In genomic region chr7:2222516-2222915, GRCh38 we compare ENCODE assay signal across 33 cellular contexts.
"Had no signal": no experiment of that assay in that cellular context is flagged by ENCODE, and none has a peak within 500 bp of the region (broad histone marks: within the 10 kb centered on the region; RNA-seq: fewer than 3 reads in every experiment).

No MANE protein-coding gene starts in this region.

- H3K27ac Mint-ChIP-seq: activated CD4-positive, alpha-beta T cell treated with anti-CD3 and anti-CD28 coated beads, Interleukin-2, amount 10 ng/mL, durations not matched to agents 24 days and 14 days; activated CD8-positive, alpha-beta T cell treated with anti-CD3 and anti-CD28 coated beads for 36 hours; activated naive CD8-positive, alpha-beta T cell treated with anti-CD3 and anti-CD28 coated beads for 36 hours; activated T-cell treated with anti-CD3 and anti-CD28 coated beads, Interleukin-2, amount 50 U/mL, for 72 hours; activated T-helper 17 cell treated with anti-CD3 and anti-CD28 coated beads, Interleukin-2, amount 50 U/mL, for 72 hours had no signal

- FAIRE-seq: astrocyte had no signal

- H3K4me2 ChIP-seq: KMS-11 had no signal

- H3K4me3 ChIP-seq: body of pancreas, breast epithelium, SJCRH30, SK-N-MC had no signal

- ATAC-seq: activated CD8-positive, alpha-beta T cell treated with anti-CD3 and anti-CD28 coated beads for 36 hours; activated T-cell treated with anti-CD3 and anti-CD28 coated beads, Interleukin-2, amount 50 U/mL, for 72 hours; activated T-helper 17 cell treated with anti-CD3 and anti-CD28 coated beads, Interleukin-2, amount 50 U/mL, for 72 hours; body of pancreas; Panc1 had no signal

- H3K4me3 Mint-ChIP-seq: activated CD4-positive, alpha-beta T cell treated with anti-CD3 and anti-CD28 coated beads, Interleukin-2, amount 10 ng/mL, durations not matched to agents 24 days and 14 days; activated CD8-positive, alpha-beta T cell treated with anti-CD3 and anti-CD28 coated beads for 36 hours; activated naive CD8-positive, alpha-beta T cell treated with anti-CD3 and anti-CD28 coated beads for 36 hours; activated T-cell treated with anti-CD3 and anti-CD28 coated beads, Interleukin-2, amount 50 U/mL, for 72 hours; activated T-helper 17 cell treated with anti-CD3 and anti-CD28 coated beads, Interleukin-2, amount 50 U/mL, for 72 hours had no signal

- H3K4me1 ChIP-seq: body of pancreas, breast epithelium, SJCRH30 had no signal

- H3K27me3 Mint-ChIP-seq: activated CD4-positive, alpha-beta T cell treated with anti-CD3 and anti-CD28 coated beads, Interleukin-2, amount 10 ng/mL, durations not matched to agents 24 days and 14 days; activated CD8-positive, alpha-beta T cell treated with anti-CD3 and anti-CD28 coated beads for 36 hours; activated naive CD8-positive, alpha-beta T cell treated with anti-CD3 and anti-CD28 coated beads for 36 hours; activated T-helper 17 cell treated with anti-CD3 and anti-CD28 coated beads, Interleukin-2, amount 50 U/mL, for 72 hours had no signal

- H3K36me3 ChIP-seq: breast epithelium had no signal

- H3K9me3 ChIP-seq: body of pancreas, breast epithelium, SJCRH30 had no signal

- H3K27me3 ChIP-seq: body of pancreas, breast epithelium, SJCRH30 had no signal

- H3K4me1 Mint-ChIP-seq: activated naive CD8-positive, alpha-beta T cell treated with anti-CD3 and anti-CD28 coated beads for 36 hours; activated T-helper 17 cell treated with anti-CD3 and anti-CD28 coated beads, Interleukin-2, amount 50 U/mL, for 72 hours had no signal

- H3K9ac ChIP-seq: KMS-11 had no signal

- DNase-seq: activated CD4-positive, alpha-beta T cell treated with anti-CD3 and anti-CD28 coated beads, Interleukin-2, amount 10 ng/mL, durations not matched to agents 24 days and 14 days; activated CD4-positive, alpha-beta T cell treated with anti-CD3 and anti-CD28 coated beads, Interleukin-2, amount 50 U/mL, for 4 hours; activated CD8-positive, alpha-beta T cell treated with anti-CD3 and anti-CD28 coated beads for 36 hours; activated effector memory CD4-positive, alpha-beta T cell treated with anti-CD3 and anti-CD28 coated beads, Interleukin-2, amount 50 U/mL, for 16 hours; activated naive CD4-positive, alpha-beta T cell; activated naive CD4-positive, alpha-beta T cell treated with anti-CD3 and anti-CD28 coated beads, Interleukin-2, amount 50 U/mL, for 16 hours; activated naive CD8-positive, alpha-beta T cell treated with anti-CD3 and anti-CD28 coated beads for 36 hours; activated T-cell treated with anti-CD3 and anti-CD28 coated beads, Interleukin-2, amount 50 U/mL, for 1 hour; activated T-cell treated with anti-CD3 and anti-CD28 coated beads, Interleukin-2, amount 50 U/mL, for 72 hours; body of pancreas; MM.1S; MV-4-11; NCI-H1092; NCI-H1436 treated with DMSO at 0.1 percent for 48 hours; NCI-H1694 treated with DMSO at 0.1 percent for 48 hours; NCI-H2029 treated with DMSO at 0.1 percent for 48 hours; NCI-H2107; NCI-H2171 treated with DMSO at 0.1 percent for 48 hours; NCI-H2227 treated with DMSO at 0.1 percent for 48 hours; NCI-H446; NCI-H510A treated with DMSO at 0.1 percent for 48 hours; NCI-H526 treated with DMSO at 0.1 percent for 48 hours; NCI-H774; SHP77; SJCRH30; T1000; WERI-Rb-1 had no signal

- H3K9me3 Mint-ChIP-seq: activated CD4-positive, alpha-beta T cell treated with anti-CD3 and anti-CD28 coated beads, Interleukin-2, amount 10 ng/mL, durations not matched to agents 24 days and 14 days; activated CD8-positive, alpha-beta T cell treated with anti-CD3 and anti-CD28 coated beads for 36 hours; activated naive CD8-positive, alpha-beta T cell treated with anti-CD3 and anti-CD28 coated beads for 36 hours; activated T-cell treated with anti-CD3 and anti-CD28 coated beads, Interleukin-2, amount 50 U/mL, for 72 hours; activated T-helper 17 cell treated with anti-CD3 and anti-CD28 coated beads, Interleukin-2, amount 50 U/mL, for 72 hours had no signal

- H3K27ac ChIP-seq: body of pancreas, breast epithelium, KMS-11, SJCRH30, SK-N-MC, WERI-Rb-1 had no signal
